Comparison of ENCODE assay signal across 1 cellular context in the genomic region with DNA sequence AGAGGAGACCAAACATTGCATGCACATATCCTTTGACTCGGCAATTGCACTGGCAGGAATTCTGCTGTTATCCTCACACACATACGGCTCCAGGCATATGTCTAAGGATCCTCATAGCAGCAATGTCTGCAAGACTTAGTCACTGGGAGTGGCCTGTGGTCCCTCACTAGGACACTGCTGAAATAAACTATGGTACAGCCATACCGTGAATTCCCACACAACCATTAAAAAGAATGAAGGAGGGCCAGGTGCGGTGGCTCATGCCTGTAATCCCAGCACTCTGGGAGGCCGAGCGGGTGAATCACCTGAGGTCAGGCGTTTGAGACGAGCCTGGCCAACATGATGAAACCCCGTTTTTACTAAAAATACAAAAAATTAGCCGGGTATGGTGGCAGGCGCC.
TF ChIP-seq lines count a peak whose summit lies in the region.

No MANE protein-coding gene starts in this region.

TF ChIP-seq in GM23338, 12 proteins besides CTCF, POLR2A, EP300 and RAD21 (continued from another document):
- TF ChIP-seq, protein P1, sequence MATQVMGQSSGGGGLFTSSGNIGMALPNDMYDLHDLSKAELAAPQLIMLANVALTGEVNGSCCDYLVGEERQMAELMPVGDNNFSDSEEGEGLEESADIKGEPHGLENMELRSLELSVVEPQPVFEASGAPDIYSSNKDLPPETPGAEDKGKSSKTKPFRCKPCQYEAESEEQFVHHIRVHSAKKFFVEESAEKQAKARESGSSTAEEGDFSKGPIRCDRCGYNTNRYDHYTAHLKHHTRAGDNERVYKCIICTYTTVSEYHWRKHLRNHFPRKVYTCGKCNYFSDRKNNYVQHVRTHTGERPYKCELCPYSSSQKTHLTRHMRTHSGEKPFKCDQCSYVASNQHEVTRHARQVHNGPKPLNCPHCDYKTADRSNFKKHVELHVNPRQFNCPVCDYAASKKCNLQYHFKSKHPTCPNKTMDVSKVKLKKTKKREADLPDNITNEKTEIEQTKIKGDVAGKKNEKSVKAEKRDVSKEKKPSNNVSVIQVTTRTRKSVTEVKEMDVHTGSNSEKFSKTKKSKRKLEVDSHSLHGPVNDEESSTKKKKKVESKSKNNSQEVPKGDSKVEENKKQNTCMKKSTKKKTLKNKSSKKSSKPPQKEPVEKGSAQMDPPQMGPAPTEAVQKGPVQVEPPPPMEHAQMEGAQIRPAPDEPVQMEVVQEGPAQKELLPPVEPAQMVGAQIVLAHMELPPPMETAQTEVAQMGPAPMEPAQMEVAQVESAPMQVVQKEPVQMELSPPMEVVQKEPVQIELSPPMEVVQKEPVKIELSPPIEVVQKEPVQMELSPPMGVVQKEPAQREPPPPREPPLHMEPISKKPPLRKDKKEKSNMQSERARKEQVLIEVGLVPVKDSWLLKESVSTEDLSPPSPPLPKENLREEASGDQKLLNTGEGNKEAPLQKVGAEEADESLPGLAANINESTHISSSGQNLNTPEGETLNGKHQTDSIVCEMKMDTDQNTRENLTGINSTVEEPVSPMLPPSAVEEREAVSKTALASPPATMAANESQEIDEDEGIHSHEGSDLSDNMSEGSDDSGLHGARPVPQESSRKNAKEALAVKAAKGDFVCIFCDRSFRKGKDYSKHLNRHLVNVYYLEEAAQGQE (IDR thresholded peaks at IDR 0.05; ENCODE audit: unreplicated experiment) = no peak
- TF ChIP-seq CREB1 (CRISPR knock-in tag; IDR thresholded peaks at IDR 0.05; ENCODE audit: low read depth) (no peak), EZH2phosphoT487 (IDR thresholded peaks at IDR 0.05; ENCODE audit: unreplicated experiment) (no peak), ZNF331 (CRISPR knock-in tag; IDR thresholded peaks at IDR 0.05; ENCODE audit: low read depth) (no peak)
